In genomic region chr10:20020677-20021076, GRCh38 we compare ENCODE assay signal across 8 cellular contexts.
"Had no signal": no experiment of that assay in that cellular context is flagged by ENCODE, and none has a peak within 500 bp of the region (broad histone marks: within the 10 kb centered on the region; RNA-seq: fewer than 3 reads in every experiment).

No MANE protein-coding gene starts in this region.

- ATAC-seq: GM12878 had no signal

- FAIRE-seq: G401.6, GM12878, GM12891, GM12892, GM18507, GM19239 had no signal

- H3K4me3 ChIP-seq: GM12878 had no signal

- DNase-seq: GDM1, GF-D8 had no signal
